ENCODE assay signal across 1 cellular context in the genomic region with DNA sequence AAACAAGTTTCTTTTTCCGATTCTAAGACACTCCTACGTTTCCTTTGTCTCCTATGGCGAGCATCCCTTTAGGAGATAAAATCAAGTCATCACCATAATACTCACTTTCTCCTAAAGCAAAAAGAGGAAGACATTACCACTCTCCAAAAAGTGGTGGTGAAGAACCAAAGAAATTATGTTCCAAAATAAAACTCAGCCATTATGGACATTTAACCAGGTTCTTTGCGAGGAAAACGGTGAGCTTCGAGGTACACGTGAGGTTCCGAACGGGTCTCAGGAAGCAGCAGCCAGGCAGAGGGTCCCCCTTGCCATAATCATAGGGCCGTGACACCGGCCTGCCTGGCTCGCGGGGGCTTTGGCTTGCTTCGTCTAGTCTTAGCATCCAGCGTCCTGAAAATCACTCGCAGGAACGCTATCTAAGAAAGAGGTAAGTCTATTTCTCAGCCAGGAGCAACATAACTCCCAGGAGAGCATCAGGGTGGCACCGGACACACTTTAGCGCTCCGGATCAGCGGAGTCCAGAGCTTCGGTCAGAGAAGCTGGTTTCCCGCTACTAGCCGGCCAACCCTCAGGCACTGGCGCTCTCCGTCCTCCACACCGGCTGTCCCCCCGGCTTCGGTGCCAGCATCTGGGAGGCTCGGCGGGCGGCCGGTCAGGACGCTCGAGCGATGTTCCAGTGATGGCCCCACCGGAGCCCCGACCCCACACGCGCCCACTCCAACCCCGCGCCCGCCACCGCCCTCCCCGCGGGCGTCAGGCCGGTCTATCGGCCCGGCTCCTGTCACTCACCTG.
TF ChIP-seq lines count a peak whose summit lies in the region.

No MANE protein-coding gene starts in this region.

TF ChIP-seq in HEK293, 187 proteins besides CTCF, POLR2A, EP300 and RAD21 (continued from another document and continues in another):
- TF ChIP-seq, protein P1, sequence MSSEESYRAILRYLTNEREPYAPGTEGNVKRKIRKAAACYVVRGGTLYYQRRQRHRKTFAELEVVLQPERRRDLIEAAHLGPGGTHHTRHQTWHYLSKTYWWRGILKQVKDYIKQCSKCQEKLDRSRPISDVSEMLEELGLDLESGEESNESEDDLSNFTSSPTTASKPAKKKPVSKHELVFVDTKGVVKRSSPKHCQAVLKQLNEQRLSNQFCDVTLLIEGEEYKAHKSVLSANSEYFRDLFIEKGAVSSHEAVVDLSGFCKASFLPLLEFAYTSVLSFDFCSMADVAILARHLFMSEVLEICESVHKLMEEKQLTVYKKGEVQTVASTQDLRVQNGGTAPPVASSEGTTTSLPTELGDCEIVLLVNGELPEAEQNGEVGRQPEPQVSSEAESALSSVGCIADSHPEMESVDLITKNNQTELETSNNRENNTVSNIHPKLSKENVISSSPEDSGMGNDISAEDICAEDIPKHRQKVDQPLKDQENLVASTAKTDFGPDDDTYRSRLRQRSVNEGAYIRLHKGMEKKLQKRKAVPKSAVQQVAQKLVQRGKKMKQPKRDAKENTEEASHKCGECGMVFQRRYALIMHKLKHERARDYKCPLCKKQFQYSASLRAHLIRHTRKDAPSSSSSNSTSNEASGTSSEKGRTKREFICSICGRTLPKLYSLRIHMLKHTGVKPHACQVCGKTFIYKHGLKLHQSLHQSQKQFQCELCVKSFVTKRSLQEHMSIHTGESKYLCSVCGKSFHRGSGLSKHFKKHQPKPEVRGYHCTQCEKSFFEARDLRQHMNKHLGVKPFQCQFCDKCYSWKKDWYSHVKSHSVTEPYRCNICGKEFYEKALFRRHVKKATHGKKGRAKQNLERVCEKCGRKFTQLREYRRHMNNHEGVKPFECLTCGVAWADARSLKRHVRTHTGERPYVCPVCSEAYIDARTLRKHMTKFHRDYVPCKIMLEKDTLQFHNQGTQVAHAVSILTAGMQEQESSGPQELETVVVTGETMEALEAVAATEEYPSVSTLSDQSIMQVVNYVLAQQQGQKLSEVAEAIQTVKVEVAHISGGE (tag by site-specific recombination; conservative IDR thresholded peaks at IDR 0.05; ENCODE audit: low read depth) = no peak
- TF ChIP-seq ZNF510 (tag by site-specific recombination; IDR thresholded peaks at IDR 0.05; ENCODE audit: insufficient replicate concordance) (no peak), ZNF692 (tag by site-specific recombination; IDR thresholded peaks at IDR 0.05) (no peak), SALL2 (tag by site-specific recombination; IDR thresholded peaks at IDR 0.05; ENCODE audit: borderline replicate concordance) (no peak), ZSCAN30 (tag by site-specific recombination; IDR thresholded peaks at IDR 0.05) (no peak), PRDM1 (tag by site-specific recombination; IDR thresholded peaks at IDR 0.05) (no peak), ZNF214 (tag by site-specific recombination; IDR thresholded peaks at IDR 0.05; ENCODE audit: borderline replicate concordance) (no peak), OSR2 (tag by site-specific recombination; IDR thresholded peaks at IDR 0.05) (no peak), ZBTB17 (tag by site-specific recombination; IDR thresholded peaks at IDR 0.05) (peak; percentile 41), ZBTB26 (tag by site-specific recombination; optimal IDR thresholded peaks at IDR 0.05) (peak; percentile 39), ZNF354C (tag by site-specific recombination; IDR thresholded peaks at IDR 0.05; ENCODE audit: borderline replicate concordance, low read depth) (no peak), ZNF629 (tag by site-specific recombination; IDR thresholded peaks at IDR 0.05) (no peak), ZNF426 (tag by site-specific recombination; IDR thresholded peaks at IDR 0.05) (no peak), YY1 (tag by site-specific recombination; IDR thresholded peaks at IDR 0.05) (no peak), ZNF473 (tag by site-specific recombination; IDR thresholded peaks at IDR 0.05) (no peak), BCL6B (tag by site-specific recombination; IDR thresholded peaks at IDR 0.05) (no peak), GFI1B (tag by site-specific recombination; IDR thresholded peaks at IDR 0.05) (no peak), HIC1 (tag by site-specific recombination; IDR thresholded peaks at IDR 0.05) (peak; percentile 76; the same call in 1 of the 2 replicates), ZNF341 (tag by site-specific recombination; IDR thresholded peaks at IDR 0.05; ENCODE audit: low read depth) (no peak), ZBTB48 (tag by site-specific recombination; IDR thresholded peaks at IDR 0.05) (no peak), GLI4 (tag by site-specific recombination; IDR thresholded peaks at IDR 0.05) (no peak), ZNF677 (tag by site-specific recombination; IDR thresholded peaks at IDR 0.05) (no peak), YY2 (tag by site-specific recombination; IDR thresholded peaks at IDR 0.05) (no peak), ZBTB21 (tag by site-specific recombination; IDR thresholded peaks at IDR 0.05) (no peak), ZNF670 (tag by site-specific recombination; IDR thresholded peaks at IDR 0.05; ENCODE audit: low read depth) (no peak), ZNF501 (tag by site-specific recombination; IDR thresholded peaks at IDR 0.05) (no peak), ZNF626 (tag by site-specific recombination; IDR thresholded peaks at IDR 0.05) (no peak), ZSCAN18 (tag by site-specific recombination; IDR thresholded peaks at IDR 0.05) (no peak), ZNF324 (tag by site-specific recombination; IDR thresholded peaks at IDR 0.05) (no peak), FEZF1 (tag by site-specific recombination; IDR thresholded peaks at IDR 0.05) (no peak)
- TF ChIP-seq, protein P2, sequence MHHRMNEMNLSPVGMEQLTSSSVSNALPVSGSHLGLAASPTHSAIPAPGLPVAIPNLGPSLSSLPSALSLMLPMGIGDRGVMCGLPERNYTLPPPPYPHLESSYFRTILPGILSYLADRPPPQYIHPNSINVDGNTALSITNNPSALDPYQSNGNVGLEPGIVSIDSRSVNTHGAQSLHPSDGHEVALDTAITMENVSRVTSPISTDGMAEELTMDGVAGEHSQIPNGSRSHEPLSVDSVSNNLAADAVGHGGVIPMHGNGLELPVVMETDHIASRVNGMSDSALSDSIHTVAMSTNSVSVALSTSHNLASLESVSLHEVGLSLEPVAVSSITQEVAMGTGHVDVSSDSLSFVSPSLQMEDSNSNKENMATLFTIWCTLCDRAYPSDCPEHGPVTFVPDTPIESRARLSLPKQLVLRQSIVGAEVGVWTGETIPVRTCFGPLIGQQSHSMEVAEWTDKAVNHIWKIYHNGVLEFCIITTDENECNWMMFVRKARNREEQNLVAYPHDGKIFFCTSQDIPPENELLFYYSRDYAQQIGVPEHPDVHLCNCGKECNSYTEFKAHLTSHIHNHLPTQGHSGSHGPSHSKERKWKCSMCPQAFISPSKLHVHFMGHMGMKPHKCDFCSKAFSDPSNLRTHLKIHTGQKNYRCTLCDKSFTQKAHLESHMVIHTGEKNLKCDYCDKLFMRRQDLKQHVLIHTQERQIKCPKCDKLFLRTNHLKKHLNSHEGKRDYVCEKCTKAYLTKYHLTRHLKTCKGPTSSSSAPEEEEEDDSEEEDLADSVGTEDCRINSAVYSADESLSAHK (tag by site-specific recombination; IDR thresholded peaks at IDR 0.05) = no peak
- TF ChIP-seq, protein P3, sequence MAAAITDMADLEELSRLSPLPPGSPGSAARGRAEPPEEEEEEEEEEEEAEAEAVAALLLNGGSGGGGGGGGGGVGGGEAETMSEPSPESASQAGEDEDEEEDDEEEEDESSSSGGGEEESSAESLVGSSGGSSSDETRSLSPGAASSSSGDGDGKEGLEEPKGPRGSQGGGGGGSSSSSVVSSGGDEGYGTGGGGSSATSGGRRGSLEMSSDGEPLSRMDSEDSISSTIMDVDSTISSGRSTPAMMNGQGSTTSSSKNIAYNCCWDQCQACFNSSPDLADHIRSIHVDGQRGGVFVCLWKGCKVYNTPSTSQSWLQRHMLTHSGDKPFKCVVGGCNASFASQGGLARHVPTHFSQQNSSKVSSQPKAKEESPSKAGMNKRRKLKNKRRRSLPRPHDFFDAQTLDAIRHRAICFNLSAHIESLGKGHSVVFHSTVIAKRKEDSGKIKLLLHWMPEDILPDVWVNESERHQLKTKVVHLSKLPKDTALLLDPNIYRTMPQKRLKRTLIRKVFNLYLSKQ (tag by site-specific recombination; IDR thresholded peaks at IDR 0.05; ENCODE audit: borderline replicate concordance) = no peak
- TF ChIP-seq, protein P4, sequence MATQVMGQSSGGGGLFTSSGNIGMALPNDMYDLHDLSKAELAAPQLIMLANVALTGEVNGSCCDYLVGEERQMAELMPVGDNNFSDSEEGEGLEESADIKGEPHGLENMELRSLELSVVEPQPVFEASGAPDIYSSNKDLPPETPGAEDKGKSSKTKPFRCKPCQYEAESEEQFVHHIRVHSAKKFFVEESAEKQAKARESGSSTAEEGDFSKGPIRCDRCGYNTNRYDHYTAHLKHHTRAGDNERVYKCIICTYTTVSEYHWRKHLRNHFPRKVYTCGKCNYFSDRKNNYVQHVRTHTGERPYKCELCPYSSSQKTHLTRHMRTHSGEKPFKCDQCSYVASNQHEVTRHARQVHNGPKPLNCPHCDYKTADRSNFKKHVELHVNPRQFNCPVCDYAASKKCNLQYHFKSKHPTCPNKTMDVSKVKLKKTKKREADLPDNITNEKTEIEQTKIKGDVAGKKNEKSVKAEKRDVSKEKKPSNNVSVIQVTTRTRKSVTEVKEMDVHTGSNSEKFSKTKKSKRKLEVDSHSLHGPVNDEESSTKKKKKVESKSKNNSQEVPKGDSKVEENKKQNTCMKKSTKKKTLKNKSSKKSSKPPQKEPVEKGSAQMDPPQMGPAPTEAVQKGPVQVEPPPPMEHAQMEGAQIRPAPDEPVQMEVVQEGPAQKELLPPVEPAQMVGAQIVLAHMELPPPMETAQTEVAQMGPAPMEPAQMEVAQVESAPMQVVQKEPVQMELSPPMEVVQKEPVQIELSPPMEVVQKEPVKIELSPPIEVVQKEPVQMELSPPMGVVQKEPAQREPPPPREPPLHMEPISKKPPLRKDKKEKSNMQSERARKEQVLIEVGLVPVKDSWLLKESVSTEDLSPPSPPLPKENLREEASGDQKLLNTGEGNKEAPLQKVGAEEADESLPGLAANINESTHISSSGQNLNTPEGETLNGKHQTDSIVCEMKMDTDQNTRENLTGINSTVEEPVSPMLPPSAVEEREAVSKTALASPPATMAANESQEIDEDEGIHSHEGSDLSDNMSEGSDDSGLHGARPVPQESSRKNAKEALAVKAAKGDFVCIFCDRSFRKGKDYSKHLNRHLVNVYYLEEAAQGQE (tag by site-specific recombination; IDR thresholded peaks at IDR 0.05) = peak; percentile 51
- TF ChIP-seq, protein P5, sequence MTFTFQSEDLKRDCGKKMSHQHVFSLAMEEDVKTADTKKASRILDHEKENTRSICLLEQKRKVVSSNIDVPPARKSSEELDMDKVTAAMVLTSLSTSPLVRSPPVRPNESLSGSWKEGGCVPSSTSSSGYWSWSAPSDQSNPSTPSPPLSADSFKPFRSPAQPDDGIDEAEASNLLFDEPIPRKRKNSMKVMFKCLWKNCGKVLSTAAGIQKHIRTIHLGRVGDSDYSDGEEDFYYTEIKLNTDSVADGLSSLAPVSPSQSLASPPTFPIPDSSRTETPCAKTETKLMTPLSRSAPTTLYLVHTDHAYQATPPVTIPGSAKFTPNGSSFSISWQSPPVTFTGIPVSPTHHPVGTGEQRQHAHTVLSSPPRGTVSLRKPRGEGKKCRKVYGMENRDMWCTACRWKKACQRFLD (tag by site-specific recombination; IDR thresholded peaks at IDR 0.05) = no peak
